8 cellular contexts compared by ENCODE assay signal in genomic region chr11:118608268-118609214, GRCh38. TPM values are rescaled to one million over a fixed set of nuclear protein-coding genes. Genes with fewer than 3 reads are reported as not detected.
A peak's percentile ranks its signal among the peaks of the same experiment; 100 is the strongest.
DNase-seq lines count a peak whose midpoint lies in the region; ATAC-seq and TF ChIP-seq lines count a peak whose summit lies in the region.

No MANE protein-coding gene starts in this region.

- intact Hi-C loops in CD4-positive, alpha-beta memory T cell (cut with micrococcal nuclease): loop anchor here (2.0 kb wide), 1 partner anchor 36 kb away; the partner anchor contains the start of gene ARCN1

- H3F3A ChIP-seq in MM.1S (ENCODE audit: insufficient read depth, low read length): no peaks in the 10 kb centered on the region

- H3K9me3 ChIP-seq in CD4-positive, alpha-beta memory T cell (ENCODE audit: control insufficient read depth in 1 of 2, low read length in 2 of 2): no peaks in the 10 kb centered on the region
- H3K9me3 ChIP-seq in MM.1S (replicated peaks; ENCODE audit: insufficient read depth, low read length) (no peaks in the 10 kb centered on the region), endodermal cell (ENCODE audit: control insufficient read depth, low read length) (no peaks in the 10 kb centered on the region)

- DNase-seq in CD4-positive, alpha-beta memory T cell: peak; percentile 84 to 96 (median 87)
- DNase-seq in MM.1S (no peak), endodermal cell (peak; percentile 67), mesothelial cell of epicardium (ENCODE audit: low spot score in 2 of 2, unreplicated experiment in 2 of 2) (peak in 1 of 2 experiments; percentile 62), GDM1 (lab: John Stamatoyannopoulos, UW) (no peak)
- DNase-seq in activated CD8-positive, alpha-beta memory T cell treated with anti-CD3 and anti-CD28 coated beads, Interleukin-2, amount 50 U/mL, for 1 hour (ENCODE audit: extremely low read depth): peak; percentile 89
- DNase-seq in stimulated activated CD8-positive, alpha-beta memory T cell treated with anti-CD3 and anti-CD28 coated beads, Interleukin-15, amount 100 ng/mL, for 4 hours (ENCODE audit: low read depth in 2 of 2): peak; percentile 82 to 83

- H3K4me2 ChIP-seq in MM.1S (ENCODE audit: low read depth, low read length): peak overlapping the region; percentile 99

- H2AFZ ChIP-seq in MM.1S (ENCODE audit: low read length): peak overlapping the region; percentile 65; the same call in 1 of the 2 replicates

- peaks cover 0 to 3% of the 10 kb centered on the region in 2 donors for H3K36me3 Mint-ChIP-seq in CD4-positive, alpha-beta memory T cell
- peaks cover 3% of the 10 kb centered on the region for H3K36me3 Mint-ChIP-seq in endodermal cell (ENCODE audit: low read depth)
- H3K36me3 Mint-ChIP-seq in mesothelial cell of epicardium: no peaks in the 10 kb centered on the region

- no peaks in the 10 kb centered on the region for H3K79me2 ChIP-seq in MM.1S (ENCODE audit: low read length)

- H3K27ac Mint-ChIP-seq in CD4-positive, alpha-beta memory T cell: peak overlapping the region; percentile 75 to 99 (median 93)
- H3K27ac Mint-ChIP-seq in endodermal cell (no peak overlapping the region), mesothelial cell of epicardium (peak overlapping the region; percentile 43)

- TF ChIP-seq CTCF in MM.1S (IDR thresholded peaks at IDR 0.05; ENCODE audit: low read length): no peak
- TF ChIP-seq CTCF in endodermal cell (conservative IDR thresholded peaks at IDR 0.05): no peak
- no peak for TF ChIP-seq CTCF in mesothelial cell of epicardium (IDR thresholded peaks at IDR 0.05; ENCODE audit: unreplicated experiment)

- H3K9me3 Mint-ChIP-seq in CD4-positive, alpha-beta memory T cell: peaks cover 0 to 1% (median 0%) of the 10 kb centered on the region in 8 donors
- H3K9me3 Mint-ChIP-seq in endodermal cell: no peaks in the 10 kb centered on the region
- H3K9me3 Mint-ChIP-seq in mesothelial cell of epicardium: no peaks in the 10 kb centered on the region

- peaks cover 2 to 4% of the 10 kb centered on the region in 2 donors for H3K27me3 Mint-ChIP-seq in CD4-positive, alpha-beta memory T cell
- H3K27me3 Mint-ChIP-seq in endodermal cell (ENCODE audit: insufficient read depth) (peaks cover 89% of the 10 kb centered on the region), mesothelial cell of epicardium (ENCODE audit: low read depth) (peaks cover 34% of the 10 kb centered on the region)

- H3K9me2 ChIP-seq in MM.1S (replicated peaks; ENCODE audit: insufficient read depth, low read length): no peaks in the 10 kb centered on the region

- H3K27ac ChIP-seq in CD4-positive, alpha-beta memory T cell (ENCODE audit: low read depth, low read length): peak overlapping the region; percentile 67
- no peak overlapping the region for H3K27ac ChIP-seq in MM.1S (ENCODE audit: low read length)
- no peak overlapping the region for H3K27ac ChIP-seq in endodermal cell (ENCODE audit: low read depth, low read length)

- no peaks in the 10 kb centered on the region for H3K27me3 ChIP-seq in CD4-positive, alpha-beta memory T cell (ENCODE audit: insufficient read depth, low read length)
- H3K27me3 ChIP-seq in MM.1S (replicated peaks; ENCODE audit: insufficient read depth, low read length) (peaks cover 46% of the 10 kb centered on the region), endodermal cell (ENCODE audit: control insufficient read depth, insufficient read depth, low read length, poor library complexity, severe bottlenecking) (peaks cover 83% of the 10 kb centered on the region)

- peak overlapping the region; percentile 23 to 62 for H3K4me3 ChIP-seq in CD4-positive, alpha-beta memory T cell (ENCODE audit: low read length in 2 of 2)
- H3K4me3 ChIP-seq in MM.1S (ENCODE audit: low read length) (peak overlapping the region; percentile 63), endodermal cell (ENCODE audit: low read length) (peak overlapping the region; percentile 72)

- CTCF ChIA-PET in CD4-positive, alpha-beta memory T cell (lab: Charles Lee; ENCODE audit: partially characterized antibody): interaction anchor here (0.6 to 10.7 kb wide), 15 partner anchors 8 to 464 kb away, joined by 3 to 106 read pairs (median 4); partner anchors contain the start of gene UPK2

- POLR2A ChIA-PET in CD4-positive, alpha-beta memory T cell (lab: Charles Lee; ENCODE audit: partially characterized antibody): interaction anchor here (0.8 to 3.9 kb wide), 9 partner anchors 10 to 410 kb away, joined by 3 to 13 read pairs (median 5); partner anchors contain the start of genes KMT2A, RPS25 and TRAPPC4

- no peaks in the 10 kb centered on the region for H4K20me1 ChIP-seq in MM.1S (ENCODE audit: insufficient read depth, low read length)

- H3K36me3 ChIP-seq in CD4-positive, alpha-beta memory T cell (ENCODE audit: insufficient read depth, low read length): no peaks in the 10 kb centered on the region
- H3K36me3 ChIP-seq in MM.1S (replicated peaks; ENCODE audit: insufficient read depth, low read length) (no peaks in the 10 kb centered on the region), endodermal cell (ENCODE audit: control insufficient read depth, insufficient read depth, low read length) (no peaks in the 10 kb centered on the region)

- H3K4me3 Mint-ChIP-seq in CD4-positive, alpha-beta memory T cell: peak overlapping the region; percentile 71 to 95 (median 84)
- H3K4me3 Mint-ChIP-seq in endodermal cell (peak overlapping the region; percentile 44), mesothelial cell of epicardium (peak overlapping the region; percentile 68)

- peaks cover 24% of the 10 kb centered on the region for H3K4me1 ChIP-seq in CD4-positive, alpha-beta memory T cell (ENCODE audit: insufficient read depth, low read length)
- H3K4me1 ChIP-seq in MM.1S (ENCODE audit: low read length) (peaks cover 11% of the 10 kb centered on the region; the same call in 1 of the 2 replicates), endodermal cell (ENCODE audit: control insufficient read depth, insufficient read depth, low read length) (peaks cover 14% of the 10 kb centered on the region)

- H3K9ac ChIP-seq in MM.1S (ENCODE audit: low read length) (no peak overlapping the region), endodermal cell (ENCODE audit: extremely low read depth, low read length, poor library complexity, severe bottlenecking) (no peak overlapping the region)

- H3K4me1 Mint-ChIP-seq in CD4-positive, alpha-beta memory T cell: peaks cover 15 to 36% (median 21%) of the 10 kb centered on the region in 4 donors
- H3K4me1 Mint-ChIP-seq in endodermal cell (peaks cover 31% of the 10 kb centered on the region), mesothelial cell of epicardium (peaks cover 66% of the 10 kb centered on the region)

- no peak for ATAC-seq in GM19455 (IDR thresholded peaks at IDR 0.05; ENCODE audit: unreplicated experiment)

- 8 to 11% methylated on average over 40 to 78 of the region's 78 CpGs for WGBS in endodermal cell (ENCODE audit: insufficient coverage in 1 of 2, insufficient read length in 1 of 2), 2 experiments

RNA-seq across cellular contexts. Expression of gene PHLDB1, which starts 1.1 kb away (rescaled TPM):
- total RNA-seq in CD4-positive, alpha-beta memory T cell: 1 to 10 TPM; 3.0 to 3.9 TPM
- polyA plus RNA-seq in CD4-positive, alpha-beta memory T cell: 1 to 10 TPM in 1 of 2 donors, under 1 TPM in 1; 0.34 to 1.2 TPM
- total RNA-seq in endodermal cell (10 to 100 TPM; 45.9 to 54.9 TPM), mesothelial cell of epicardium (138 to 148 TPM (median 139 TPM) in 3 replicates)
- 106 TPM for polyA plus RNA-seq in endodermal cell (2013, experiment 1 of 2)
- 105 TPM for polyA plus RNA-seq in endodermal cell (2013, experiment 2 of 2)

RNA-seq across cellular contexts. Expression of gene ARCN1, which starts 36.3 kb away (rescaled TPM):
- 100 to 1,000 TPM; 133 to 134 TPM for total RNA-seq in CD4-positive, alpha-beta memory T cell
- polyA plus RNA-seq in CD4-positive, alpha-beta memory T cell: 100 to 1,000 TPM; 157 to 168 TPM
- 100 to 1,000 TPM; 130 to 161 TPM for total RNA-seq in endodermal cell
- 133 TPM for polyA plus RNA-seq in endodermal cell (2013, experiment 1 of 2)
- 134 TPM for polyA plus RNA-seq in endodermal cell (2013, experiment 2 of 2)
- 139 to 144 TPM (median 140 TPM) in 3 replicates for total RNA-seq in mesothelial cell of epicardium

RNA-seq across cellular contexts. Expression of gene IFT46, which starts 42.8 kb away (rescaled TPM):
- total RNA-seq in CD4-positive, alpha-beta memory T cell: 10 to 100 TPM; 12.1 to 14.9 TPM
- polyA plus RNA-seq in CD4-positive, alpha-beta memory T cell: 1 to 10 TPM; 5.7 to 5.9 TPM
- total RNA-seq in endodermal cell: 10 to 100 TPM in 1 of 2 donors, 1 to 10 TPM in 1; 9.1 to 13.7 TPM
- polyA plus RNA-seq in endodermal cell (2013, experiment 1 of 2): 26.6 TPM
- 24.0 TPM for polyA plus RNA-seq in endodermal cell (2013, experiment 2 of 2)
- total RNA-seq in mesothelial cell of epicardium: 22.3 to 24.1 TPM (median 23.7 TPM) in 3 replicates

Comparison
In these comparisons a context has a peak if more than half of its experiments do, and no peak if none do; other contexts are left out.
1. DNase-seq: peak in CD4-positive, alpha-beta memory T cell (5 of 5), activated CD8-positive, alpha-beta memory T cell treated with anti-CD3 and anti-CD28 coated beads, Interleukin-2, amount 50 U/mL, for 1 hour (single experiment), endodermal cell (single experiment) and stimulated activated CD8-positive, alpha-beta memory T cell treated with anti-CD3 and anti-CD28 coated beads, Interleukin-15, amount 100 ng/mL, for 4 hours (2 of 2); none in MM.1S (single experiment) and GDM1 (single experiment).
2. RNA of gene PHLDB1, which starts 1.1 kb away (total RNA-seq): 138 to 148 TPM in mesothelial cell of epicardium and 45.9 to 54.9 TPM in endodermal cell; 3.0 to 3.9 TPM in CD4-positive, alpha-beta memory T cell; every median in the first group is over 4 times any median in the second.
3. Peak in every context shown above with its lines, with median percentiles within 50 percentile points of each other: H3K4me3 ChIP-seq and H3K4me3 Mint-ChIP-seq.